1 cellular context compared by ENCODE assay signal in the genomic region with DNA sequence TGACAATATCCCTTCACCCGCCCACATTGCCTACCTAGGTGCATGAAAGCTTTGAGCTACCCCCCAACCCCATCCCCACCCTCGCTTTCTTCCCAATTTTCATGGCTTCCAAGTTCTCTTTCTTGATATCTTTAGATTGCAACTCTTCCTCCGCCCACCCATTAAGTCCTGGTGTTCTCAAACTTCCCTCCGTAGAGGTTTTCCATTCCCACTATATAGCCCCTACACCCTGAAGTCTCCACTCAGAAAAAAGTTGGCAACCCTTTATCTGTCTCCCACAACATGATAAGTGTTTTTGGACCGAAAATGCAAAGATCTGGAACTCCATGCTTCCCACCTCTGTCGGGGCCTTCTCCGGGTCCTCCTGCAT.
TF ChIP-seq lines count a peak whose summit lies in the region.

No MANE protein-coding gene starts in this region.

TF ChIP-seq in WTC11, 78 proteins besides CTCF, POLR2A, EP300 and RAD21:
- TF ChIP-seq JUN (CRISPR knock-in tag; IDR thresholded peaks at IDR 0.05) (no peak), CBFB (CRISPR knock-in tag; IDR thresholded peaks at IDR 0.05; ENCODE audit: low read depth) (no peak), MYBL2 (CRISPR knock-in tag; IDR thresholded peaks at IDR 0.05) (no peak), SMAD3 (CRISPR knock-in tag; IDR thresholded peaks at IDR 0.05; ENCODE audit: borderline replicate concordance) (no peak), SP1 (CRISPR knock-in tag; conservative IDR thresholded peaks at IDR 0.05) (no peak), TEAD1 (CRISPR knock-in tag; IDR thresholded peaks at IDR 0.05) (no peak), SOX15 (CRISPR knock-in tag; IDR thresholded peaks at IDR 0.05) (no peak), ZNF423 (CRISPR knock-in tag; IDR thresholded peaks at IDR 0.05) (no peak), CREM (CRISPR knock-in tag; IDR thresholded peaks at IDR 0.05) (no peak), KAT7 (CRISPR knock-in tag; IDR thresholded peaks at IDR 0.05; ENCODE audit: borderline replicate concordance) (no peak), JAZF1 (CRISPR knock-in tag; IDR thresholded peaks at IDR 0.05) (no peak), ZNF263 (CRISPR knock-in tag; IDR thresholded peaks at IDR 0.05; ENCODE audit: low read depth) (no peak), TEAD4 (CRISPR knock-in tag; IDR thresholded peaks at IDR 0.05) (no peak), TP53 (CRISPR knock-in tag; IDR thresholded peaks at IDR 0.05) (no peak), ZNF317 (CRISPR knock-in tag; IDR thresholded peaks at IDR 0.05; ENCODE audit: borderline replicate concordance, low read depth) (no peak), NFYB (CRISPR knock-in tag; conservative IDR thresholded peaks at IDR 0.05; ENCODE audit: low read depth) (no peak), NR2C2 (CRISPR knock-in tag; IDR thresholded peaks at IDR 0.05) (no peak)
- TF ChIP-seq, protein P1, sequence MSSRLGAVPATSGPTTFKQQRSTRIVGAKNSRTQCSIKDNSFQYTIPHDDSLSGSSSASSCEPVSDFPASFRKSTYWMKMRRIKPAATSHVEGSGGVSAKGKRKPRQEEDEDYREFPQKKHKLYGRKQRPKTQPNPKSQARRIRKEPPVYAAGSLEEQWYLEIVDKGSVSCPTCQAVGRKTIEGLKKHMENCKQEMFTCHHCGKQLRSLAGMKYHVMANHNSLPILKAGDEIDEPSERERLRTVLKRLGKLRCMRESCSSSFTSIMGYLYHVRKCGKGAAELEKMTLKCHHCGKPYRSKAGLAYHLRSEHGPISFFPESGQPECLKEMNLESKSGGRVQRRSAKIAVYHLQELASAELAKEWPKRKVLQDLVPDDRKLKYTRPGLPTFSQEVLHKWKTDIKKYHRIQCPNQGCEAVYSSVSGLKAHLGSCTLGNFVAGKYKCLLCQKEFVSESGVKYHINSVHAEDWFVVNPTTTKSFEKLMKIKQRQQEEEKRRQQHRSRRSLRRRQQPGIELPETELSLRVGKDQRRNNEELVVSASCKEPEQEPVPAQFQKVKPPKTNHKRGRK (CRISPR knock-in tag; IDR thresholded peaks at IDR 0.05; ENCODE audit: borderline replicate concordance), result no peak
- TF ChIP-seq, protein P2, sequence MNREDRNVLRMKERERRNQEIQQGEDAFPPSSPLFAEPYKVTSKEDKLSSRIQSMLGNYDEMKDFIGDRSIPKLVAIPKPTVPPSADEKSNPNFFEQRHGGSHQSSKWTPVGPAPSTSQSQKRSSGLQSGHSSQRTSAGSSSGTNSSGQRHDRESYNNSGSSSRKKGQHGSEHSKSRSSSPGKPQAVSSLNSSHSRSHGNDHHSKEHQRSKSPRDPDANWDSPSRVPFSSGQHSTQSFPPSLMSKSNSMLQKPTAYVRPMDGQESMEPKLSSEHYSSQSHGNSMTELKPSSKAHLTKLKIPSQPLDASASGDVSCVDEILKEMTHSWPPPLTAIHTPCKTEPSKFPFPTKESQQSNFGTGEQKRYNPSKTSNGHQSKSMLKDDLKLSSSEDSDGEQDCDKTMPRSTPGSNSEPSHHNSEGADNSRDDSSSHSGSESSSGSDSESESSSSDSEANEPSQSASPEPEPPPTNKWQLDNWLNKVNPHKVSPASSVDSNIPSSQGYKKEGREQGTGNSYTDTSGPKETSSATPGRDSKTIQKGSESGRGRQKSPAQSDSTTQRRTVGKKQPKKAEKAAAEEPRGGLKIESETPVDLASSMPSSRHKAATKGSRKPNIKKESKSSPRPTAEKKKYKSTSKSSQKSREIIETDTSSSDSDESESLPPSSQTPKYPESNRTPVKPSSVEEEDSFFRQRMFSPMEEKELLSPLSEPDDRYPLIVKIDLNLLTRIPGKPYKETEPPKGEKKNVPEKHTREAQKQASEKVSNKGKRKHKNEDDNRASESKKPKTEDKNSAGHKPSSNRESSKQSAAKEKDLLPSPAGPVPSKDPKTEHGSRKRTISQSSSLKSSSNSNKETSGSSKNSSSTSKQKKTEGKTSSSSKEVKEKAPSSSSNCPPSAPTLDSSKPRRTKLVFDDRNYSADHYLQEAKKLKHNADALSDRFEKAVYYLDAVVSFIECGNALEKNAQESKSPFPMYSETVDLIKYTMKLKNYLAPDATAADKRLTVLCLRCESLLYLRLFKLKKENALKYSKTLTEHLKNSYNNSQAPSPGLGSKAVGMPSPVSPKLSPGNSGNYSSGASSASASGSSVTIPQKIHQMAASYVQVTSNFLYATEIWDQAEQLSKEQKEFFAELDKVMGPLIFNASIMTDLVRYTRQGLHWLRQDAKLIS (CRISPR knock-in tag; IDR thresholded peaks at IDR 0.05; ENCODE audit: borderline replicate concordance), result no peak
